Comparison of ENCODE assay signal across 19 cellular contexts in genomic region chr1:224509881-224510280, GRCh38.
A peak's percentile ranks its signal among the peaks of the same experiment; 100 is the strongest.
DNase-seq lines count a peak whose midpoint lies in the region; ATAC-seq and TF ChIP-seq lines count a peak whose summit lies in the region.
"Had no signal": no experiment of that assay in that cellular context is flagged by ENCODE, and none has a peak within 500 bp of the region (broad histone marks: within the 10 kb centered on the region; RNA-seq: fewer than 3 reads in every experiment).

No MANE protein-coding gene starts in this region.

- peaks cover 69% of the 10 kb centered on the region for H3K4me1 ChIP-seq in SJSA1 (replicated peaks)
- peaks cover 29% of the 10 kb centered on the region for H3K4me1 ChIP-seq in hepatocyte (ENCODE audit: insufficient read depth)
- peaks cover 10% of the 10 kb centered on the region for H3K4me1 ChIP-seq in smooth muscle cell (ENCODE audit: low read depth)

- H3K4me3 ChIP-seq in SJSA1 (no peak overlapping the region), hepatocyte (no peak overlapping the region), smooth muscle cell (no peak overlapping the region)
- H3K4me3 ChIP-seq: GM23248, suprapubic skin had no signal

- H4K20me1 ChIP-seq in hepatocyte (ENCODE audit: insufficient read depth, poor library complexity, severe bottlenecking) (no peaks in the 10 kb centered on the region), smooth muscle cell (ENCODE audit: low read depth) (no peaks in the 10 kb centered on the region)

- no peaks in the 10 kb centered on the region for H3K9me2 ChIP-seq in hepatocyte (replicated peaks; ENCODE audit: insufficient read depth)

- H3K79me2 ChIP-seq in hepatocyte (no peaks in the 10 kb centered on the region), smooth muscle cell (ENCODE audit: low read depth) (no peaks in the 10 kb centered on the region)

- TF ChIP-seq CTCF in HFFc6 (IDR thresholded peaks at IDR 0.05) (no peak), hepatocyte (IDR thresholded peaks at IDR 0.05; ENCODE audit: poor library complexity) (no peak), smooth muscle cell (IDR thresholded peaks at IDR 0.05; ENCODE audit: borderline replicate concordance, insufficient read depth, poor library complexity, severe bottlenecking) (no peak)

- no peak for ATAC-seq in HG02678 (IDR thresholded peaks at IDR 0.05; ENCODE audit: unreplicated experiment)
- ATAC-seq: activated T-helper 17 cell treated with anti-CD3 and anti-CD28 coated beads, Interleukin-2, amount 50 U/mL, for 72 hours had no signal

- H3K27me3 Mint-ChIP-seq in HFFc6 (ENCODE audit: insufficient read depth) = no peaks in the 10 kb centered on the region; the same call in none of the 2 replicates
- H3K27me3 Mint-ChIP-seq: activated T-helper 17 cell treated with anti-CD3 and anti-CD28 coated beads, Interleukin-2, amount 50 U/mL, for 72 hours had no signal

- H3K36me3 Mint-ChIP-seq in HFFc6 (ENCODE audit: low read depth) = no peaks in the 10 kb centered on the region

- no peaks in the 10 kb centered on the region for H3K9me3 Mint-ChIP-seq in HFFc6
- H3K9me3 Mint-ChIP-seq: activated T-helper 17 cell treated with anti-CD3 and anti-CD28 coated beads, Interleukin-2, amount 50 U/mL, for 72 hours had no signal

- peaks cover 73% of the 10 kb centered on the region for H3K4me1 Mint-ChIP-seq in HFFc6 (ENCODE audit: low read depth)

- H3K9me3 ChIP-seq in SJSA1 (replicated peaks) = no peaks in the 10 kb centered on the region
- no peaks in the 10 kb centered on the region for H3K9me3 ChIP-seq in hepatocyte (ENCODE audit: low read depth)
- H3K9me3 ChIP-seq in smooth muscle cell (replicated peaks; ENCODE audit: low read depth) = no peaks in the 10 kb centered on the region
- H3K9me3 ChIP-seq: suprapubic skin had no signal

- H3K4me2 ChIP-seq in hepatocyte = no peak overlapping the region
- H3K4me2 ChIP-seq in smooth muscle cell = peak overlapping the region; percentile 61

- H3F3A ChIP-seq in smooth muscle cell (ENCODE audit: low read depth) = no peaks in the 10 kb centered on the region

- H3K4me3 Mint-ChIP-seq in HFFc6 = peak overlapping the region; percentile 39
- H3K4me3 Mint-ChIP-seq: activated T-helper 17 cell treated with anti-CD3 and anti-CD28 coated beads, Interleukin-2, amount 50 U/mL, for 72 hours had no signal

- peak overlapping the region; percentile 26 for H3K27ac ChIP-seq in SJSA1
- H3K27ac ChIP-seq in hepatocyte = no peak overlapping the region
- H3K27ac ChIP-seq in smooth muscle cell (ENCODE audit: low read depth) = no peak overlapping the region
- H3K27ac ChIP-seq: GM23248, HL-60, suprapubic skin had no signal

- H3K36me3 ChIP-seq in SJSA1 (no peaks in the 10 kb centered on the region), hepatocyte (replicated peaks; ENCODE audit: insufficient read depth, low read depth) (no peaks in the 10 kb centered on the region), smooth muscle cell (ENCODE audit: low read depth) (no peaks in the 10 kb centered on the region)
- H3K36me3 ChIP-seq: suprapubic skin had no signal

- peak overlapping the region; percentile 60 for H3K27ac Mint-ChIP-seq in HFFc6
- H3K27ac Mint-ChIP-seq: activated T-helper 17 cell treated with anti-CD3 and anti-CD28 coated beads, Interleukin-2, amount 50 U/mL, for 72 hours had no signal

- H2AFZ ChIP-seq in hepatocyte = no peak overlapping the region
- H2AFZ ChIP-seq in smooth muscle cell (ENCODE audit: low read depth) = no peak overlapping the region
- H2AFZ ChIP-seq: GM23248 had no signal

- no peak for DNase-seq in HFFc6
- peak in 1 of 2 experiments; percentile 33 for DNase-seq in SJSA1 (ENCODE audit: low read depth in 1 of 2, low spot score in 2 of 2)
- DNase-seq in hepatocyte (ENCODE audit: low spot score) = peak; percentile 28
- no peak for DNase-seq in smooth muscle cell (lab: John Stamatoyannopoulos, UW; ENCODE audit: unreplicated experiment)
- no peak for DNase-seq in NCI-H1092 (lab: John Stamatoyannopoulos, UW)
- no peak for DNase-seq in NCI-H2171 treated with DMSO at 0.1 percent for 48 hours (lab: John Stamatoyannopoulos, UW)
- DNase-seq: activated CD4-positive, CD25-positive, alpha-beta regulatory T cell treated with anti-CD3 and anti-CD28 coated beads, Interleukin-2, amount 50 U/mL, for 72 hours; effector CD8-positive, alpha-beta T cell; GM23248; KBM-7; left cardiac atrium; NCI-H1417 treated with DMSO at 0.1 percent for 48 hours; NCI-H345; NK-92 treated with Interleukin-12 subunit alpha and Interleukin-12 subunit beta, amount 100 ng/mL, for 24 hours; stimulated activated CD4-positive, alpha-beta T cell treated with anti-CD3 and anti-CD28 coated beads, Interleukin-4, amount 100 ng/mL, for 24 hours had no signal

- no peak overlapping the region for H3K9ac ChIP-seq in smooth muscle cell (ENCODE audit: low read depth)
- H3K9ac ChIP-seq: GM23248 had no signal

- 66% methylated on average over 8 of the region's 8 CpGs for WGBS in hepatocyte (ENCODE audit: low lambda C conversion rate, missing lambda C conversion rate)
- WGBS in smooth muscle cell (ENCODE audit: low lambda C conversion rate) = 65% methylated on average over 8 of the region's 8 CpGs

- no peaks in the 10 kb centered on the region for H3K27me3 ChIP-seq in SJSA1 (replicated peaks)
- H3K27me3 ChIP-seq in hepatocyte = no peaks in the 10 kb centered on the region
- no peaks in the 10 kb centered on the region for H3K27me3 ChIP-seq in smooth muscle cell (ENCODE audit: low read depth)
- H3K27me3 ChIP-seq: suprapubic skin had no signal
